ENCODE assay signal across 13 cellular contexts in the genomic region with DNA sequence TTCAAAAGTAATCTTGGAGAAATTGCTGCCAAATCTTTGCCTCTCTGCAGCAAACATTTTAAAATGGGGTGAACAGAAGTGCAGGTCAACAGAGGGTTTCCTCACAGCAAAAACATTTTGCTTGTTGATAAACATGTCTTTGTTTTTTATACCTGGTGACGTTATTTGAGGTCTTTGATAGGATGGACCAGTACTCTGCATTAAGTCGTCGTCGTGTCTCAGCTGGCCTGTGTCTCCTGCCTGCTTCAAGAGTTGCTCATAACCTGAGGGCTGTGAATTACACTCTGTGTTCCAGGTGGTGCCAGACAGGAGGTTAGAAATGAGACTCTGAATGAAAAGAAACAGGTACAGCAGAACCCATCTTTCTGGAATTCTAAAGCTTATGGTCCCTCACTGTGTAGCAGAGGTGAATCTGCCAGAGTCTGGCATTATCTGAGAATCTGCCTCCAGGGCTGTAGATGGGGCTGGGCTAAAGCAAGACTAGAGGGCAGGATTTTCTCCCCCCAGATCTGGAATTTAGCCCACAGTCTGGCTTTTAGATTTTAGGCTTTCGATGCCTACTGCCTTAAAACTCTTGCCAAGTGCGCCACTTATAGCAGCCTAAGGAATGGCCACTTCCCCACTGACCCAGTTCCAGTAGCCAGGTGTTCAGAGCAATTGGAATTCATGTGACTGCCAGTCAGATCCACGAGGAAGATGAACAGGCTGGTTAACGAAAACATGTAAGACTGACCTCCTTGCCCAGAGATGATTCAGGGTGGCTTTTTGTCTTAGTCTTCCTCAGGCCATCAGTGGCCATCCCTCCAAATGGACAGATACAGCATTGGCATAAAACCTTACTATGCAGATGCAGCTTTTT.
DNase-seq lines count a peak whose midpoint lies in the region; ATAC-seq and TF ChIP-seq lines count a peak whose summit lies in the region.
"Had no signal": no experiment of that assay in that cellular context is flagged by ENCODE, and none has a peak within 500 bp of the region (broad histone marks: within the 10 kb centered on the region; RNA-seq: fewer than 3 reads in every experiment).

No MANE protein-coding gene starts in this region.

- H3K36me3 Mint-ChIP-seq in stimulated activated naive B cell treated with anti-CD40 and anti-IgM and Interleukin-4, amounts not matched to agents 10 μg/mL and 1 μg/mL and 100 μg/mL, for 72 hours, result peaks cover 2 to 4% of the 10 kb centered on the region in 2 donors

- no peaks in the 10 kb centered on the region for H3K27me3 ChIP-seq in SK-N-SH (ENCODE audit: insufficient read depth)
- H3K27me3 ChIP-seq: body of pancreas, testis had no signal

- no peaks in the 10 kb centered on the region for H3K27me3 Mint-ChIP-seq in stimulated activated naive B cell treated with anti-CD40 and anti-IgM and Interleukin-4, amounts not matched to agents 10 μg/mL and 1 μg/mL and 100 μg/mL, for 72 hours

- no peaks in the 10 kb centered on the region for H3K9me3 Mint-ChIP-seq in stimulated activated naive B cell treated with anti-CD40 and anti-IgM and Interleukin-4, amounts not matched to agents 10 μg/mL and 1 μg/mL and 100 μg/mL, for 72 hours

- H3K4me3 ChIP-seq in SK-N-SH (ENCODE audit: low read depth in 2 of 2, low read length in 1 of 2), result no peak overlapping the region
- no peak overlapping the region for H3K4me3 ChIP-seq in fibroblast of villous mesenchyme (ENCODE audit: low read depth, low read length)
- H3K4me3 ChIP-seq: body of pancreas, testis had no signal

- TF ChIP-seq RAD21 in SK-N-SH (IDR thresholded peaks at IDR 0.05; ENCODE audit: low read length), result no peak

- no peak overlapping the region for H2AFZ ChIP-seq in SK-N-SH (ENCODE audit: low read depth)

- peaks cover 40 to 45% of the 10 kb centered on the region in 2 donors for H3K4me1 Mint-ChIP-seq in stimulated activated naive B cell treated with anti-CD40 and anti-IgM and Interleukin-4, amounts not matched to agents 10 μg/mL and 1 μg/mL and 100 μg/mL, for 72 hours

- H3K9me3 ChIP-seq in SK-N-SH, result no peaks in the 10 kb centered on the region
- H3K9me3 ChIP-seq: body of pancreas, testis had no signal

- 70% methylated on average over 8 of the region's 8 CpGs for WGBS in SK-N-SH (ENCODE audit: low lambda C conversion rate)

- no peak overlapping the region for H3K4me3 Mint-ChIP-seq in stimulated activated naive B cell treated with anti-CD40 and anti-IgM and Interleukin-4, amounts not matched to agents 10 μg/mL and 1 μg/mL and 100 μg/mL, for 72 hours

- DNase-seq in activated effector memory CD4-positive, alpha-beta T cell treated with anti-CD3 and anti-CD28 coated beads, Interleukin-2, amount 50 U/mL, for 16 hours, result peak; percentile 46
- no peak for DNase-seq in activated effector memory CD4-positive, alpha-beta T cell treated with Interleukin-2 at 50 U/mL for 16 hours
- DNase-seq in SK-N-SH, result peak; percentile 50
- DNase-seq in fibroblast of villous mesenchyme (ENCODE audit: low read depth), result peak; percentile 87
- DNase-seq in stimulated activated naive B cell treated with anti-CD40 and anti-IgM and Interleukin-4, amounts not matched to agents 10 μg/mL and 1 μg/mL and 100 μg/mL, for 72 hours, result no peak
- DNase-seq in ACHN, result no peak
- no peak for DNase-seq in GM10248 (ENCODE audit: extremely low spot score)
- DNase-seq: EL, midbrain, NCI-H2171 treated with DMSO at 0.1 percent for 48 hours, testis had no signal

- H3K9me2 ChIP-seq in SK-N-SH, result no peaks in the 10 kb centered on the region

- peak overlapping the region; percentile 59 for H3K27ac Mint-ChIP-seq in stimulated activated naive B cell treated with anti-CD40 and anti-IgM and Interleukin-4, amounts not matched to agents 10 μg/mL and 1 μg/mL and 100 μg/mL, for 72 hours

- H3K27ac ChIP-seq in SK-N-SH (ENCODE audit: low read depth in 2 of 2, low read length in 1 of 2), result peak overlapping the region in 1 of 2 experiments; percentile 73; a peak in 2 of 4 replicates
- H3K27ac ChIP-seq: body of pancreas, testis had no signal

- no peaks in the 10 kb centered on the region for H3F3A ChIP-seq in SK-N-SH (replicated peaks; ENCODE audit: insufficient read depth)

- H3K9ac ChIP-seq in SK-N-SH, result no peak overlapping the region

- POLR2A ChIA-PET in SK-N-SH (lab: Yijun Ruan, JAX), result interaction anchor here (1.2 to 1.3 kb wide), 2 partner anchors 11 to 212 kb away, joined by 4 to 5 read pairs; a partner anchor contains a TSS
- POLR2A ChIA-PET in GM10248 (lab: Yijun Ruan, JAX), result no interaction called here

- no peaks in the 10 kb centered on the region for H4K20me1 ChIP-seq in SK-N-SH (ENCODE audit: insufficient read depth)

- CTCF ChIA-PET in SK-N-SH (lab: Yijun Ruan, JAX) (interaction anchor here (1.0 to 1.8 kb wide), 2 partner anchors 11 to 21 kb away, joined by 4 to 5 read pairs; no protein-coding TSS in a partner anchor), GM10248 (lab: Yijun Ruan, JAX) (interaction anchor here (1.5 to 1.7 kb wide), 2 partner anchors 7 to 257 kb away, joined by 3 to 10 read pairs; no protein-coding TSS in a partner anchor)

- ATAC-seq in stimulated activated naive B cell treated with anti-CD40 and anti-IgM and Interleukin-4, amounts not matched to agents 10 μg/mL and 1 μg/mL and 100 μg/mL, for 72 hours (replicated peaks), result no peak
- no peak for ATAC-seq in GM18498 (IDR thresholded peaks at IDR 0.05; ENCODE audit: unreplicated experiment)
- ATAC-seq: body of pancreas had no signal

- H3K4me2 ChIP-seq in SK-N-SH, result no peak overlapping the region

- H3K4me1 ChIP-seq in SK-N-SH (ENCODE audit: control insufficient read depth in 1 of 2, insufficient read depth in 2 of 2, low read depth in 1 of 2, low read length in 1 of 2), result peaks cover 0 to 52% of the 10 kb centered on the region in 2 experiments; a peak in 1 of 4 replicates

- no peak for TF ChIP-seq CTCF in SK-N-SH (IDR thresholded peaks at IDR 0.05)
- TF ChIP-seq CTCF in fibroblast of villous mesenchyme (IDR thresholded peaks at IDR 0.05; ENCODE audit: insufficient read depth, low read depth, low read length), result no peak
- no peak for TF ChIP-seq CTCF in GM10248 (IDR thresholded peaks at IDR 0.05; ENCODE audit: control extremely low read depth, extremely low read depth, low read depth, missing control alignments)

- H3K36me3 ChIP-seq in SK-N-SH (replicated peaks in 1 of 2; ENCODE audit: control insufficient read depth in 1 of 2, insufficient read depth in 2 of 2, low read length in 1 of 2), result no peaks in the 10 kb centered on the region

- in situ Hi-C loops in ACHN (cut with HindIII; ENCODE audit: low pct_ligation_motif_present, low pct_unique_long_range_greater_than_20kb, low sequenced_read_pairs), result no loop called here

- H3K79me2 ChIP-seq in SK-N-SH (ENCODE audit: insufficient read depth), result no peaks in the 10 kb centered on the region

- TF ChIP-seq EP300 in SK-N-SH (IDR thresholded peaks at IDR 0.05; ENCODE audit: borderline replicate concordance in 1 of 2, low read depth in 1 of 2, low read length in 1 of 2), result no peak; a peak in 1 of 4 replicates

TF ChIP-seq in SK-N-SH, 30 proteins besides CTCF, POLR2A, EP300 and RAD21:
- TF ChIP-seq GATA2 (CRISPR knock-in tag; IDR thresholded peaks at IDR 0.05) (peak; percentile 83), CHD2 (IDR thresholded peaks at IDR 0.05; ENCODE audit: low read length, partially characterized antibody) (peak; percentile 49), FOSL2 (IDR thresholded peaks at IDR 0.05; ENCODE audit: borderline replicate concordance, low read depth) (no peak), FOXJ3 (CRISPR knock-in tag; IDR thresholded peaks at IDR 0.05) (0 out of 2 replicates have a peak, but pooled peaks have one; percentile 30)
- TF ChIP-seq, protein P1, sequence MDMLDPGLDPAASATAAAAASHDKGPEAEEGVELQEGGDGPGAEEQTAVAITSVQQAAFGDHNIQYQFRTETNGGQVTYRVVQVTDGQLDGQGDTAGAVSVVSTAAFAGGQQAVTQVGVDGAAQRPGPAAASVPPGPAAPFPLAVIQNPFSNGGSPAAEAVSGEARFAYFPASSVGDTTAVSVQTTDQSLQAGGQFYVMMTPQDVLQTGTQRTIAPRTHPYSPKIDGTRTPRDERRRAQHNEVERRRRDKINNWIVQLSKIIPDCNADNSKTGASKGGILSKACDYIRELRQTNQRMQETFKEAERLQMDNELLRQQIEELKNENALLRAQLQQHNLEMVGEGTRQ (IDR thresholded peaks at IDR 0.05; ENCODE audit: borderline replicate concordance, low read depth, low read length), result no peak

Comparison
In these comparisons a context has a peak if more than half of its experiments do, and no peak if none do; other contexts are left out.
1. DNase-seq: peak in activated effector memory CD4-positive, alpha-beta T cell treated with anti-CD3 and anti-CD28 coated beads, Interleukin-2, amount 50 U/mL, for 16 hours (single experiment), SK-N-SH (single experiment) and fibroblast of villous mesenchyme (single experiment); none in activated effector memory CD4-positive, alpha-beta T cell treated with Interleukin-2 at 50 U/mL for 16 hours (single experiment), stimulated activated naive B cell treated with anti-CD40 and anti-IgM and Interleukin-4, amounts not matched to agents 10 μg/mL and 1 μg/mL and 100 μg/mL, for 72 hours (single experiment), ACHN (single experiment) and GM10248 (single experiment).